Comparison of ENCODE assay signal across 23 cellular contexts in genomic region chr11:46907606-46908005, GRCh38. TPM values are rescaled to one million over a fixed set of nuclear protein-coding genes. Genes with fewer than 3 reads are reported as not detected.
A peak's percentile ranks its signal among the peaks of the same experiment; 100 is the strongest.
DNase-seq lines count a peak whose midpoint lies in the region; ATAC-seq, FAIRE-seq and TF ChIP-seq lines count a peak whose summit lies in the region.
"Had no signal": no experiment of that assay in that cellular context is flagged by ENCODE, and none has a peak within 500 bp of the region (broad histone marks: within the 10 kb centered on the region; RNA-seq: fewer than 3 reads in every experiment).

No MANE protein-coding gene starts in this region.

- H3K4me1 Mint-ChIP-seq in naive thymus-derived CD8-positive, alpha-beta T cell, result no peaks in the 10 kb centered on the region

- TF ChIP-seq CTCF in K562 (IDR thresholded peaks at IDR 0.05 in 2 of 3, conservative IDR thresholded peaks at IDR 0.05 in 1 of 3; ENCODE audit: insufficient read depth in 2 of 3, low read depth in 1 of 3, low read length in 3 of 3) (no peak), H1 (IDR thresholded peaks at IDR 0.05; ENCODE audit: control extremely low read depth in 1 of 3, insufficient read depth in 1 of 3, low read depth in 1 of 3, low read length in 3 of 3) (no peak), smooth muscle cell (IDR thresholded peaks at IDR 0.05; ENCODE audit: borderline replicate concordance, insufficient read depth, poor library complexity, severe bottlenecking) (no peak)

- H3K27ac Mint-ChIP-seq in naive thymus-derived CD8-positive, alpha-beta T cell, result no peak overlapping the region
- H3K27ac Mint-ChIP-seq: CD4-positive, CD25-positive, alpha-beta regulatory T cell had no signal

- H2BK12ac ChIP-seq in H1 (ENCODE audit: low read depth, low read length), result no peak overlapping the region

- no peak overlapping the region for H3K4me3 Mint-ChIP-seq in naive thymus-derived CD8-positive, alpha-beta T cell
- H3K4me3 Mint-ChIP-seq: CD4-positive, CD25-positive, alpha-beta regulatory T cell had no signal

- H3K23ac ChIP-seq in H1 (ENCODE audit: insufficient read length), result no peak overlapping the region

- BruUV-seq in K562 (replicated peaks; lab: Mats Ljungman, UMichigan), result no TSS peak

- H2AFZ ChIP-seq in K562 (ENCODE audit: low read depth, low read length) (no peak overlapping the region), H1 (ENCODE audit: low read length) (no peak overlapping the region), smooth muscle cell (ENCODE audit: low read depth) (no peak overlapping the region)

- no peak for ATAC-seq in K562
- no peak for ATAC-seq in naive thymus-derived CD8-positive, alpha-beta T cell
- ATAC-seq: Right ventricle myocardium inferior had no signal

- H4K8ac ChIP-seq in H1 (ENCODE audit: extremely low read depth, insufficient read depth, low read length), result no peak overlapping the region

- H3K27ac ChIP-seq in HUES6 (ENCODE audit: low read depth, low read length) (peak overlapping the region; percentile 73; the same call in 1 of the 2 replicates), K562 (ENCODE audit: extremely low read depth, low read depth, low read length) (no peak overlapping the region), H1 (ENCODE audit: low read depth, low read length) (no peak overlapping the region), smooth muscle cell (ENCODE audit: low read depth) (peak overlapping the region; percentile 53)
- H3K27ac ChIP-seq: BLaER1, SJSA1 had no signal

- TF ChIP-seq POLR2A in K562 (conservative IDR thresholded peaks at IDR 0.05), result no peak
- no peak for TF ChIP-seq POLR2A in H1 (IDR thresholded peaks at IDR 0.05; ENCODE audit: control extremely low read depth in 1 of 2, low read depth in 2 of 2, low read length in 2 of 2)

- H3K79me2 ChIP-seq in K562 (ENCODE audit: control insufficient read depth, insufficient read depth, low read length), result no peaks in the 10 kb centered on the region
- H3K79me2 ChIP-seq in H1 (ENCODE audit: control insufficient read depth in 1 of 2, insufficient read depth in 2 of 2, low read length in 2 of 2), result peaks cover 0 to 17% of the 10 kb centered on the region in 2 experiments; a peak in 2 of 4 replicates
- peaks cover 40% of the 10 kb centered on the region for H3K79me2 ChIP-seq in smooth muscle cell (ENCODE audit: low read depth)

- H3K56ac ChIP-seq in H1 (replicated peaks; ENCODE audit: insufficient read length, low read depth, low read length), result no peak overlapping the region

- H2BK15ac ChIP-seq in H1 (ENCODE audit: low read length), result no peak overlapping the region

- H3K9ac ChIP-seq in HUES6 (ENCODE audit: low read length) (no peak overlapping the region), K562 (ENCODE audit: insufficient read depth in 1 of 2, low read depth in 2 of 2, low read length in 2 of 2) (no peak overlapping the region), H1 (replicated peaks in 1 of 4; ENCODE audit: extremely low read depth in 1 of 4, low read depth in 3 of 4, low read length in 3 of 4) (no peak overlapping the region), smooth muscle cell (ENCODE audit: low read depth) (no peak overlapping the region)
- H3K9ac ChIP-seq: BLaER1 had no signal

- H4K5ac ChIP-seq in H1 (ENCODE audit: insufficient read length, low read depth, low read length), result no peak overlapping the region

- H3K4me1 ChIP-seq in HUES6 (ENCODE audit: control insufficient read depth, insufficient read depth, low read length) (peaks cover 57% of the 10 kb centered on the region), K562 (replicated peaks in 1 of 2; ENCODE audit: control insufficient read depth in 2 of 2, insufficient read depth in 2 of 2, low read length in 2 of 2) (peaks cover 3% of the 10 kb centered on the region in 2 experiments; a peak in 2 of 5 replicates), H1 (replicated peaks in 1 of 4; ENCODE audit: control insufficient read depth in 3 of 4, insufficient read depth in 4 of 4, low read length in 3 of 4) (peaks cover 16 to 32% (median 23%) of the 10 kb centered on the region in 4 experiments), smooth muscle cell (ENCODE audit: low read depth) (peaks cover 23% of the 10 kb centered on the region)

- no peak overlapping the region for H2BK20ac ChIP-seq in H1 (ENCODE audit: low read length)

- H3K4me3 ChIP-seq in HUES6 (ENCODE audit: low read depth, low read length) (no peak overlapping the region), K562 (no peak overlapping the region), H1 (ENCODE audit: extremely low read depth in 1 of 4, insufficient read depth in 2 of 4, low read depth in 3 of 4, low read length in 4 of 4) (no peak overlapping the region), smooth muscle cell (no peak overlapping the region)
- H3K4me3 ChIP-seq: BLaER1, MG63, SJSA1 had no signal

- WGBS in K562 (ENCODE audit: insufficient coverage, low coverage, missing lambda C conversion rate), result 35% methylated on average over 3 of the region's 4 CpGs
- 94% methylated on average over 4 of the region's 4 CpGs; no CpG with 5 or more reads in 1 of the 2 experiments for WGBS in H1 (ENCODE audit: extremely low coverage in 1 of 2, insufficient coverage in 1 of 2, insufficient read length in 1 of 2, insufficient replicate concordance in 2 of 2, low coverage in 1 of 2, low lambda C conversion rate in 2 of 2, missing lambda C conversion rate in 1 of 2), 2 experiments
- 99% methylated on average over 4 of the region's 4 CpGs for WGBS in smooth muscle cell (ENCODE audit: low lambda C conversion rate)

- no peak for FAIRE-seq in K562 (lab: Jason Lieb, UNC)
- no peak for FAIRE-seq in H1 (lab: Jason Lieb, UNC)
- FAIRE-seq: A204.1, GM18507 had no signal

- 0 out of 2 replicates have a peak, but pooled peaks cover under 1% of the 10 kb centered on the region for H3K23me2 ChIP-seq in H1 (ENCODE audit: low read depth, low read length)

- no peak overlapping the region for H3K14ac ChIP-seq in H1 (ENCODE audit: insufficient read length)

- no peaks in the 10 kb centered on the region for H3K9me3 ChIP-seq in HUES6 (ENCODE audit: control insufficient read depth, insufficient read depth, low read depth, low read length)
- no peaks in the 10 kb centered on the region for H3K9me3 ChIP-seq in K562 (replicated peaks; ENCODE audit: control insufficient read depth, insufficient read depth, low read depth, low read length)
- H3K9me3 ChIP-seq in H1 (ENCODE audit: insufficient read depth in 2 of 2, low read depth in 1 of 2, low read length in 1 of 2), result no peaks in the 10 kb centered on the region
- no peaks in the 10 kb centered on the region for H3K9me3 ChIP-seq in smooth muscle cell (replicated peaks; ENCODE audit: low read depth)
- H3K9me3 ChIP-seq: BLaER1, MG63, SJSA1 had no signal

- H3K18ac ChIP-seq in H1 (ENCODE audit: extremely low read depth, low read length), result no peak overlapping the region

- peaks cover 4% of the 10 kb centered on the region for H3K79me1 ChIP-seq in H1 (ENCODE audit: low read depth, low read length)

- H3K36me3 ChIP-seq in HUES6 (ENCODE audit: control insufficient read depth, insufficient read depth, low read length) (no peaks in the 10 kb centered on the region), K562 (ENCODE audit: control insufficient read depth, insufficient read depth, low read length) (no peaks in the 10 kb centered on the region), H1 (ENCODE audit: control insufficient read depth in 2 of 4, insufficient read depth in 4 of 4, low read length in 3 of 4) (no peaks in the 10 kb centered on the region), smooth muscle cell (ENCODE audit: low read depth) (no peaks in the 10 kb centered on the region)
- H3K36me3 ChIP-seq: BLaER1, MG63, SJSA1 had no signal

- TF ChIP-seq RAD21 in K562 (CRISPR knock-in tag; conservative IDR thresholded peaks at IDR 0.05 in 1 of 2, IDR thresholded peaks at IDR 0.05 in 1 of 2) (no peak), H1 (IDR thresholded peaks at IDR 0.05 in 1 of 2, conservative IDR thresholded peaks at IDR 0.05 in 1 of 2; ENCODE audit: low read depth in 2 of 2, low read length in 2 of 2) (no peak)

- no peaks in the 10 kb centered on the region for H3F3A ChIP-seq in smooth muscle cell (ENCODE audit: low read depth)

- POLR2A ChIA-PET in K562 (lab: Yijun Ruan, JAX), result interaction anchor here (0.5 to 1.5 kb wide), 2 partner anchors 9 to 18 kb away, joined by 3 to 7 read pairs; no protein-coding TSS in a partner anchor
- POLR2A ChIA-PET in H1 (lab: Charles Lee; ENCODE audit: partially characterized antibody), result interaction anchor here (1.0 to 1.1 kb wide), 2 partner anchors 11 to 83 kb away, joined by 3 to 6 read pairs; no protein-coding TSS in a partner anchor
- POLR2A ChIA-PET in naive thymus-derived CD8-positive, alpha-beta T cell (lab: Charles Lee), result interaction anchor here (0.6 to 1.5 kb wide), 2 partner anchors 9 to 302 kb away, joined by 3 to 5 read pairs; no protein-coding TSS in a partner anchor

- in situ Hi-C loops in K562 (cut with MboI), result no loop called here

- H2BK120ac ChIP-seq in H1 (replicated peaks; ENCODE audit: low read depth, low read length), result no peak overlapping the region

- peaks cover 2 to 16% (median 4%) of the 10 kb centered on the region in 5 donors for H3K27me3 Mint-ChIP-seq in naive thymus-derived CD8-positive, alpha-beta T cell

- H4K91ac ChIP-seq in H1 (replicated peaks; ENCODE audit: insufficient read length, low read length), result no peak overlapping the region

- H3K9me3 Mint-ChIP-seq in naive thymus-derived CD8-positive, alpha-beta T cell, result no peaks in the 10 kb centered on the region
- H3K9me3 Mint-ChIP-seq: CD4-positive, CD25-positive, alpha-beta regulatory T cell had no signal

- no peak overlapping the region for H3K4ac ChIP-seq in H1 (replicated peaks; ENCODE audit: insufficient read length, low read depth, low read length)

- H2AK5ac ChIP-seq in H1 (ENCODE audit: low read depth, low read length), result no peak overlapping the region

- H3K27me3 ChIP-seq in HUES6 (ENCODE audit: control insufficient read depth, insufficient read depth, low read length) (no peaks in the 10 kb centered on the region), K562 (ENCODE audit: control insufficient read depth in 2 of 2, insufficient read depth in 2 of 2, low read length in 2 of 2) (peaks cover 27 to 33% of the 10 kb centered on the region in 2 experiments), H1 (replicated peaks in 1 of 4; ENCODE audit: control insufficient read depth in 3 of 4, extremely low read depth in 1 of 4, insufficient read depth in 3 of 4, low read length in 3 of 4) (no peaks in the 10 kb centered on the region), smooth muscle cell (ENCODE audit: low read depth) (no peaks in the 10 kb centered on the region)
- H3K27me3 ChIP-seq: MG63, SJSA1 had no signal

- H2BK5ac ChIP-seq in H1 (ENCODE audit: low read depth, low read length), result no peak overlapping the region

- H4K20me1 ChIP-seq in K562 (replicated peaks; ENCODE audit: control insufficient read depth, insufficient read depth, low read length), result no peaks in the 10 kb centered on the region
- H4K20me1 ChIP-seq in H1 (replicated peaks in 1 of 2; ENCODE audit: control insufficient read depth in 1 of 2, insufficient read depth in 2 of 2, low read length in 2 of 2), result no peaks in the 10 kb centered on the region
- H4K20me1 ChIP-seq in smooth muscle cell (ENCODE audit: low read depth), result no peaks in the 10 kb centered on the region
- H4K20me1 ChIP-seq: BLaER1 had no signal

- no peak for TF ChIP-seq EP300 in K562 (IDR thresholded peaks at IDR 0.05; ENCODE audit: low read length)
- no peak for TF ChIP-seq EP300 in H1 (IDR thresholded peaks at IDR 0.05; ENCODE audit: borderline replicate concordance in 1 of 2, low read depth in 2 of 2, low read length in 2 of 2)

- intact Hi-C loops in K562 (cut with micrococcal nuclease), result no loop called here

- H3K4me2 ChIP-seq in K562 (ENCODE audit: insufficient read depth, low read length), result no peak overlapping the region
- no peak overlapping the region for H3K4me2 ChIP-seq in H1 (ENCODE audit: insufficient read depth in 1 of 2, low read depth in 2 of 2, low read length in 2 of 2)
- H3K4me2 ChIP-seq in smooth muscle cell, result no peak overlapping the region
- H3K4me2 ChIP-seq: BLaER1 had no signal

- CTCF ChIA-PET in K562 (lab: Yijun Ruan, JAX; ENCODE audit: low intra/inter-chr PET ratio), result no interaction called here
- CTCF ChIA-PET in H1 (lab: Charles Lee; ENCODE audit: partially characterized antibody), result interaction anchor here (1.3 to 2.7 kb wide), 4 partner anchors 9 to 13 kb away, joined by 3 to 14 read pairs (median 8); no protein-coding TSS in a partner anchor

- H3K36me3 Mint-ChIP-seq in naive thymus-derived CD8-positive, alpha-beta T cell, result no peaks in the 10 kb centered on the region
- H3K36me3 Mint-ChIP-seq: CD4-positive, CD25-positive, alpha-beta regulatory T cell had no signal

- DNase-seq in K562 (ENCODE audit: extremely low read depth in 1 of 4, low spot score in 3 of 4) (no peak), H1 (ENCODE audit: low read depth in 1 of 2, low spot score in 2 of 2) (no peak), smooth muscle cell (lab: John Stamatoyannopoulos, UW; ENCODE audit: unreplicated experiment) (no peak), COLO829 (ENCODE audit: low spot score) (no peak), SIG-M5 treated with dmso at 0.1 percent for 504 hours (lab: John Stamatoyannopoulos, UW; ENCODE audit: unreplicated experiment) (no peak)
- DNase-seq in naive thymus-derived CD8-positive, alpha-beta T cell, result no peak
- DNase-seq: CD4-positive, CD25-positive, alpha-beta regulatory T cell; DMS53; H7; KG1; MG63; NCI-H1105 treated with DMSO at 0.1 percent for 48 hours; NCI-H146; NCI-H1930; NCI-H2107; NCI-H524; NCI-H748 treated with DMSO at 0.1 percent for 48 hours had no signal

- no peaks in the 10 kb centered on the region for H3K9me1 ChIP-seq in K562 (ENCODE audit: control insufficient read depth, insufficient read depth, low read length)

RNA-seq across cellular contexts. Expression of gene LRP4, which starts 10.7 kb away (rescaled TPM):
- total RNA-seq in K562 (2011; cell fraction: chromatin; rRNA removed; ENCODE audit: low replicate concordance), result 1.4 and 1.5 TPM in 2 replicates
- 0.79 and 1.2 TPM in 2 replicates for total RNA-seq in K562 (2011; cell fraction: nucleolus; rRNA removed)
- total RNA-seq in K562 (2011; cell fraction: nucleoplasm; rRNA removed), result 0.66 and 1.8 TPM in 2 replicates
- total RNA-seq in K562 (2014; rRNA removed) (0.09 and 0.16 TPM in 2 replicates), K562 (2014; rRNA removed; fragmentation: Illumina TruSeq; extraction: Trizol) (0.25 and 0.29 TPM in 2 replicates), K562 (2015; rRNA removed; fragmentation: Illumina TruSeq; extraction: Trizol) (0.07 TPM in 1 of 2 replicates, not detected in the other), K562 (2021) (0.35 and 0.60 TPM in 2 replicates), smooth muscle cell (13.6 and 14.8 TPM in 2 replicates)
- polyA plus RNA-seq in K562 (2011; rRNA removed) (0.30 and 0.54 TPM in 2 replicates), K562 (2014; fragmentation: Illumina TruSeq; extraction: Trizol) (0.30 and 0.32 TPM in 2 replicates), K562 (2014; fragmentation: Nextera tagmentation; extraction: Ambion mirVana) (under 1 TPM; 0.04 to 0.10 TPM), K562 (2014; rRNA removed) (0.04 and 0.19 TPM in 2 replicates), H1 (2011; rRNA removed) (5.4 and 11.0 TPM in 2 replicates), smooth muscle cell (7.1 and 10.4 TPM in 2 replicates)
- polyA plus RNA-seq in K562 (2011; cell fraction: cytosol; rRNA removed), result 0.21 and 0.34 TPM in 2 replicates
- 0.87 and 1.3 TPM in 2 replicates for polyA plus RNA-seq in K562 (2011; cell fraction: nucleus; rRNA removed)
- 0.08 and 0.22 TPM in 2 replicates for polyA plus RNA-seq in K562 (2012)
- 0.46 and 0.72 TPM in 2 replicates for polyA minus RNA-seq in K562 (2011; rRNA and poly(A)+ RNA removed)
- 1.0 and 1.7 TPM in 2 replicates for polyA minus RNA-seq in K562 (2011; cell fraction: cytosol; rRNA and poly(A)+ RNA removed)
- polyA minus RNA-seq in K562 (2011; cell fraction: nucleus; rRNA and poly(A)+ RNA removed), result 0.78 and 1.1 TPM in 2 replicates
- 20.8 and 22.1 TPM in 2 replicates for total RNA-seq in H1 (2021; fragmentation: NEBNext Ultra II Directional; extraction: Animal tissue kit (Norgen Biotek cat#: 25700))
- 9.7 TPM for polyA plus RNA-seq in H1 (2011; cell fraction: cytosol; rRNA removed)
- polyA plus RNA-seq in H1 (2011; cell fraction: nucleus; rRNA removed), result 38.0 TPM
- polyA plus RNA-seq in H1 (2012, experiment 1 of 2), result 13.2 to 16.4 TPM (median 13.8 TPM) in 4 replicates
- 3.2 TPM for polyA plus RNA-seq in H1 (2012, experiment 2 of 2)
- polyA plus RNA-seq in H1 (2013, experiment 1 of 2), result 19.9 TPM
- polyA plus RNA-seq in H1 (2013, experiment 2 of 2), result 17.6 TPM
- 28.0 and 31.2 TPM in 2 replicates for polyA minus RNA-seq in H1 (2011; rRNA and poly(A)+ RNA removed)
- polyA minus RNA-seq in H1 (2011; cell fraction: cytosol; rRNA and poly(A)+ RNA removed), result 11.9 TPM
- polyA minus RNA-seq in H1 (2011; cell fraction: nucleus; rRNA and poly(A)+ RNA removed), result 29.2 TPM
- total RNA-seq in naive thymus-derived CD8-positive, alpha-beta T cell, result not detected
- not detected for polyA plus RNA-seq in naive thymus-derived CD8-positive, alpha-beta T cell
- polyA plus RNA-seq: CD4-positive, CD25-positive, alpha-beta regulatory T cell had no signal

RNA-seq across cellular contexts. Expression of gene CSTPP1, which starts 29.0 kb away (rescaled TPM):
- 37.5 and 39.3 TPM in 2 replicates for total RNA-seq in K562 (2011; cell fraction: chromatin; rRNA removed; ENCODE audit: low replicate concordance)
- 20.5 and 22.9 TPM in 2 replicates for total RNA-seq in K562 (2011; cell fraction: nucleolus; rRNA removed)
- total RNA-seq in K562 (2011; cell fraction: nucleoplasm; rRNA removed), result 30.4 and 49.0 TPM in 2 replicates
- total RNA-seq in K562 (2014; rRNA removed) (9.4 and 11.9 TPM in 2 replicates), K562 (2014; rRNA removed; fragmentation: Illumina TruSeq; extraction: Trizol) (7.7 and 8.4 TPM in 2 replicates), K562 (2015; rRNA removed; fragmentation: Illumina TruSeq; extraction: Trizol) (9.0 and 10.9 TPM in 2 replicates), K562 (2021) (10.8 and 12.1 TPM in 2 replicates), smooth muscle cell (26.4 and 37.4 TPM in 2 replicates)
- polyA plus RNA-seq in K562 (2011; rRNA removed) (8.6 and 12.5 TPM in 2 replicates), K562 (2014; fragmentation: Illumina TruSeq; extraction: Trizol) (16.6 and 17.8 TPM in 2 replicates), K562 (2014; fragmentation: Nextera tagmentation; extraction: Ambion mirVana) (1 to 10 TPM; 6.5 to 7.6 TPM), K562 (2014; rRNA removed) (9.2 and 10.3 TPM in 2 replicates), H1 (2011; rRNA removed) (28.7 and 55.1 TPM in 2 replicates), smooth muscle cell (44.8 and 45.9 TPM in 2 replicates)
- polyA plus RNA-seq in K562 (2011; cell fraction: cytosol; rRNA removed), result 14.4 and 14.6 TPM in 2 replicates
- 14.0 and 18.0 TPM in 2 replicates for polyA plus RNA-seq in K562 (2011; cell fraction: nucleus; rRNA removed)
- 16.2 and 20.3 TPM in 2 replicates for polyA plus RNA-seq in K562 (2012)
- polyA minus RNA-seq in K562 (2011; rRNA and poly(A)+ RNA removed), result 12.2 and 12.3 TPM in 2 replicates
- polyA minus RNA-seq in K562 (2011; cell fraction: cytosol; rRNA and poly(A)+ RNA removed), result 11.0 and 12.8 TPM in 2 replicates
- 10.1 and 14.7 TPM in 2 replicates for polyA minus RNA-seq in K562 (2011; cell fraction: nucleus; rRNA and poly(A)+ RNA removed)
- total RNA-seq in H1 (2021; fragmentation: NEBNext Ultra II Directional; extraction: Animal tissue kit (Norgen Biotek cat#: 25700)), result 24.2 and 26.2 TPM in 2 replicates
- 27.5 TPM for polyA plus RNA-seq in H1 (2011; cell fraction: cytosol; rRNA removed)
- polyA plus RNA-seq in H1 (2011; cell fraction: nucleus; rRNA removed), result 34.3 TPM
- polyA plus RNA-seq in H1 (2012, experiment 1 of 2), result 24.5 to 28.7 TPM (median 26.8 TPM) in 4 replicates
- 26.6 TPM for polyA plus RNA-seq in H1 (2012, experiment 2 of 2)
- polyA plus RNA-seq in H1 (2013, experiment 1 of 2), result 15.1 TPM
- polyA plus RNA-seq in H1 (2013, experiment 2 of 2), result 15.9 TPM
- 25.0 and 34.0 TPM in 2 replicates for polyA minus RNA-seq in H1 (2011; rRNA and poly(A)+ RNA removed)
- 20.8 TPM for polyA minus RNA-seq in H1 (2011; cell fraction: cytosol; rRNA and poly(A)+ RNA removed)
- 33.3 TPM for polyA minus RNA-seq in H1 (2011; cell fraction: nucleus; rRNA and poly(A)+ RNA removed)
- 10 to 100 TPM; 13.2 to 16.1 TPM for total RNA-seq in naive thymus-derived CD8-positive, alpha-beta T cell
- polyA plus RNA-seq in naive thymus-derived CD8-positive, alpha-beta T cell, result 10 to 100 TPM; 15.8 to 20.4 (median 20.0) TPM

Comparison
In these comparisons a context has a peak if more than half of its experiments do, and no peak if none do; other contexts are left out.
1. H3K27ac ChIP-seq: peak in HUES6 (single experiment) and smooth muscle cell (single experiment); none in K562 (single experiment) and H1 (single experiment).